In the genomic region with DNA sequence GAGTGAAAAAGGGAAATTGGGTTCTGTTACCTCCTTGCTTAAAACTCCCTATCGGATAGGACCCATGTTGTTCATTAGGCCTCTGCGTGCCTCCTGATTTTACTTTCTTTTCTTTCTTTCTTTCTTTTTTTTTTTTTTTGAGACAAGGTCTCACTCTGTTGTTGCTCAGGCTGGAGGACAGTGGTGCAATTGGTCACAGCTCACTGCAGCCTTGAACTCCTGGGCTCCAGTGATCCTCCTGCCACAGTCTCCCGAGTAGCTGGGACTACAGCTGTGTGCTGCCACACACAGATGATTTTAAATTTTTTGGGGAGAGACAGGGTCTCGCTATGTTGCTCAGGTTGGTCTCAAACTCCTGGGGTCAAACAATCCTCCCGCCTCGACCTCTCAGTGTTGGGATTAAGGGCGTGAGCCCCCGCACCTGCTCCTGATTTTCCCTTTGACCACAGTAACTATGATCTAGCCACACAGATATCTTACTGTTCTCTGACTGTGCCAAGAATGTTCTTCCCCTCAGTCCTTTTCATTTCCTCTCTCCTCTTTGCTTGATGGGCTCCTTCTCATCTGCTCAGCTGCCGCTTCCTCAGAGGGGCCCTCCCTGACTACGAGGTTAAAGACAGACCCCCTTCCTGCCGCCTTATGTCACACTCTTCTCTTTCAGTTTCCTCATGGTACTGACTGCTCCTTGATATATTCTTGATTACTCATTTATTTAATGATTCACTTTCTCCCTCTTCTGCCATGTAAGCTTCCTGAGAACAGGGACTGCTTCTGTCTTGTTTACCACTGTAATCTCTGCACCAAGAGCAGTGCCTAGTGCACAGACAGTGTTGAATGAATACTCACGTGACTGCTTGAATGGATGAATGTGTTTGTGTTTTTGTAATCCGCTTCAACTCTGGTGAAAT, we compare ENCODE assay signal across 10 cellular contexts. TPM values are rescaled to one million over a fixed set of nuclear protein-coding genes. Genes with fewer than 3 reads are reported as not detected.
DNase-seq lines count a peak whose midpoint lies in the region; TF ChIP-seq lines count a peak whose summit lies in the region.
"Had no signal": no experiment of that assay in that cellular context is flagged by ENCODE, and none has a peak within 500 bp of the region (broad histone marks: within the 10 kb centered on the region; RNA-seq: fewer than 3 reads in every experiment).

No MANE protein-coding gene starts in this region.

- H3K4me1 ChIP-seq in GM23248 (ENCODE audit: insufficient read depth) = peaks cover 10% of the 10 kb centered on the region
- H3K4me1 ChIP-seq in endodermal cell (ENCODE audit: control insufficient read depth, insufficient read depth, low read length) = peaks cover 3% of the 10 kb centered on the region

- H3K4me3 Mint-ChIP-seq in T-helper 2 cell treated with Interferon-gamma antibody and Interleukin-4, amounts not matched to agents 5 μg/mL and 100 μg/mL, for 36 hours = no peak overlapping the region
- no peak overlapping the region for H3K4me3 Mint-ChIP-seq in endodermal cell

- no peak overlapping the region for H3K27ac ChIP-seq in GM23248
- no peak overlapping the region for H3K27ac ChIP-seq in endodermal cell (ENCODE audit: low read depth, low read length)

- H3K4me1 Mint-ChIP-seq in T-helper 2 cell treated with Interferon-gamma antibody and Interleukin-4, amounts not matched to agents 5 μg/mL and 100 μg/mL, for 36 hours (ENCODE audit: low read depth) = peaks cover 5% of the 10 kb centered on the region
- peaks cover 20% of the 10 kb centered on the region for H3K4me1 Mint-ChIP-seq in endodermal cell

- in situ Hi-C loops in GM23248 (cut with MboI) = no loop called here

- H3K79me2 ChIP-seq in GM23248 (ENCODE audit: insufficient read depth) = no peaks in the 10 kb centered on the region

- H3K9me2 ChIP-seq in GM23248 (ENCODE audit: insufficient read depth) = no peaks in the 10 kb centered on the region

- H3K36me3 ChIP-seq in GM23248 (ENCODE audit: low read depth) (peaks cover 10% of the 10 kb centered on the region; the same call in 1 of the 2 replicates), endodermal cell (ENCODE audit: control insufficient read depth, insufficient read depth, low read length) (peaks cover 62% of the 10 kb centered on the region)

- DNase-seq in GM23248 (peak; percentile 38), endodermal cell (no peak), D341Med (ENCODE audit: low spot score) (no peak), NCI-H1930 (lab: John Stamatoyannopoulos, UW) (no peak), C1 segment of cervical spinal cord (lab: John Stamatoyannopoulos, UW) (no peak)
- DNase-seq in T-helper 2 cell treated with Interferon-gamma antibody and Interleukin-4, amounts not matched to agents 5 μg/mL and 100 μg/mL, for 36 hours (ENCODE audit: low spot score) = peak; percentile 9
- DNase-seq in stimulated activated CD4-positive, alpha-beta T cell treated with anti-CD3 and anti-CD28 coated beads, TNF-alpha, amount 100 ng/mL, for 24 hours (ENCODE audit: low read depth in 3 of 3) = peak in 2 of 3 experiments; percentile 18 to 47
- DNase-seq: activated CD4-positive, CD25-positive, alpha-beta regulatory T cell; GF-D8; NCI-H187 treated with DMSO at 0.1 percent for 48 hours had no signal

- H3K27me3 Mint-ChIP-seq in T-helper 2 cell treated with Interferon-gamma antibody and Interleukin-4, amounts not matched to agents 5 μg/mL and 100 μg/mL, for 36 hours (ENCODE audit: low read depth) = no peaks in the 10 kb centered on the region
- no peaks in the 10 kb centered on the region for H3K27me3 Mint-ChIP-seq in endodermal cell (ENCODE audit: insufficient read depth)

- H4K20me1 ChIP-seq in GM23248 (ENCODE audit: insufficient read depth) = no peaks in the 10 kb centered on the region

- H3K9ac ChIP-seq in GM23248 (no peak overlapping the region), endodermal cell (ENCODE audit: extremely low read depth, low read length, poor library complexity, severe bottlenecking) (no peak overlapping the region)

- no peak for TF ChIP-seq CTCF in endodermal cell (conservative IDR thresholded peaks at IDR 0.05)

- no peaks in the 10 kb centered on the region for H3K9me3 Mint-ChIP-seq in T-helper 2 cell treated with Interferon-gamma antibody and Interleukin-4, amounts not matched to agents 5 μg/mL and 100 μg/mL, for 36 hours
- no peaks in the 10 kb centered on the region for H3K9me3 Mint-ChIP-seq in endodermal cell

- H3K27me3 ChIP-seq in GM23248 (replicated peaks; ENCODE audit: insufficient read depth) (no peaks in the 10 kb centered on the region), endodermal cell (ENCODE audit: control insufficient read depth, insufficient read depth, low read length, poor library complexity, severe bottlenecking) (no peaks in the 10 kb centered on the region)

- peaks cover 25% of the 10 kb centered on the region for H3K36me3 Mint-ChIP-seq in T-helper 2 cell treated with Interferon-gamma antibody and Interleukin-4, amounts not matched to agents 5 μg/mL and 100 μg/mL, for 36 hours (ENCODE audit: low read depth)
- H3K36me3 Mint-ChIP-seq in endodermal cell (ENCODE audit: low read depth) = peaks cover 64% of the 10 kb centered on the region

- WGBS in GM23248 (ENCODE audit: low coverage in 1 of 2, low lambda C conversion rate in 2 of 2, missing lambda C conversion rate in 2 of 2), 2 experiments = 90 to 92% methylated on average over 13 of the region's 13 CpGs
- 92 to 93% methylated on average over 12 to 13 of the region's 13 CpGs for WGBS in endodermal cell (ENCODE audit: insufficient coverage in 1 of 2, insufficient read length in 1 of 2), 2 experiments

- peak overlapping the region; percentile 58 for H3K27ac Mint-ChIP-seq in T-helper 2 cell treated with Interferon-gamma antibody and Interleukin-4, amounts not matched to agents 5 μg/mL and 100 μg/mL, for 36 hours
- H3K27ac Mint-ChIP-seq in endodermal cell = peak overlapping the region; percentile 2

- 0 out of 2 replicates have a peak, but pooled peaks cover 15% of the 10 kb centered on the region for H3F3A ChIP-seq in GM23248 (ENCODE audit: insufficient read depth)

- H3K4me2 ChIP-seq in GM23248 (ENCODE audit: unreplicated experiment) = no peak overlapping the region

- H3K4me3 ChIP-seq in GM23248 (no peak overlapping the region), endodermal cell (ENCODE audit: low read length) (no peak overlapping the region)

- H3K9me3 ChIP-seq in GM23248 (ENCODE audit: low read depth) = no peaks in the 10 kb centered on the region
- peaks cover 5% of the 10 kb centered on the region for H3K9me3 ChIP-seq in endodermal cell (ENCODE audit: control insufficient read depth, low read length)

- no peak overlapping the region for H2AFZ ChIP-seq in GM23248

RNA-seq across cellular contexts. Expression of gene LCMT1, which starts 44.3 kb away (rescaled TPM):
- 30.3 and 47.6 TPM in 2 replicates for total RNA-seq in GM23248 (2014; rRNA removed; shearing (Covaris generic))
- polyA plus RNA-seq in GM23248 (2016; fragmentation: Nextera tagmentation; extraction: Ambion mirVana) = 50.5 and 54.3 TPM in 2 replicates
- 10 to 100 TPM; 66.9 to 68.6 TPM for total RNA-seq in endodermal cell
- 56.3 TPM for polyA plus RNA-seq in endodermal cell (2013, experiment 1 of 2)
- 54.9 TPM for polyA plus RNA-seq in endodermal cell (2013, experiment 2 of 2)

Comparison
In these comparisons a context has a peak if more than half of its experiments do, and no peak if none do; other contexts are left out.
1. DNase-seq: peak in GM23248 (single experiment), T-helper 2 cell treated with Interferon-gamma antibody and Interleukin-4, amounts not matched to agents 5 μg/mL and 100 μg/mL, for 36 hours (single experiment) and stimulated activated CD4-positive, alpha-beta T cell treated with anti-CD3 and anti-CD28 coated beads, TNF-alpha, amount 100 ng/mL, for 24 hours (2 of 3); none in endodermal cell (single experiment), D341Med (single experiment), NCI-H1930 (0 of 2) and C1 segment of cervical spinal cord (0 of 14).